Comparison of ENCODE assay signal across 24 cellular contexts in the genomic region with DNA sequence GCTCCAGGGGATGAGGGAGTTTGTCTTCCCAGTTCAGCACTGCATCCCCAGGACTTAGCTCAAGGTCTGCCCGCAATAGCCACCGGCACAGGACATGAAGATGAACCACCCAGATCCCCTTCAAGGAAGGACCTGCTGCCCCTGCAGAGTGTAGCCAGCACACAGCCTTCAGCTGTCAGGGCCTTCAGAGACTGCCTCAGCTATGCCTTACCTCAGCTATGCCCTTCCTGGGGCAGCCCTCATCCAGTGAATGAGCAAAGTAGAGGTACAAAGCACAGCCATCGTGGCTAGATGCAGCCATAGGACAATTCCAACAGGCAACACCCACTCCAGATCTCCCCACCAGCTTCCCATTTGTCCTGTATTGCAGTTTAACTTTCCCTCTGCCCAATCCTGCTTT.
DNase-seq lines count a peak whose midpoint lies in the region; ATAC-seq lines count a peak whose summit lies in the region.
"Had no signal": no experiment of that assay in that cellular context is flagged by ENCODE, and none has a peak within 500 bp of the region (broad histone marks: within the 10 kb centered on the region; RNA-seq: fewer than 3 reads in every experiment).

No MANE protein-coding gene starts in this region.

- H3K27ac Mint-ChIP-seq in activated CD4-positive, alpha-beta T cell treated with anti-CD3 and anti-CD28 coated beads, Interleukin-2, amount 10 ng/mL, durations not matched to agents 24 days and 14 days, result peak overlapping the region; percentile 7
- H3K27ac Mint-ChIP-seq in activated naive CD8-positive, alpha-beta T cell treated with anti-CD3 and anti-CD28 coated beads, Interleukin-2, amount 50 U/mL, for 24 hours, result peak overlapping the region; percentile 11
- H3K27ac Mint-ChIP-seq in stimulated activated naive CD8-positive, alpha-beta T cell treated with anti-CD3 and anti-CD28 coated beads, Interleukin-15, Interleukin-2, amounts not matched to agents 100 ng/mL and 50 ng/mL, for 24 hours, result peak overlapping the region; percentile 87
- H3K27ac Mint-ChIP-seq: activated T-cell treated with anti-CD3 and anti-CD28 coated beads, Interleukin-2, amount 50 U/mL, for 24 hours; memory B cell; T-helper 2 cell treated with Interferon-gamma antibody and Interleukin-4, amounts not matched to agents 5 μg/mL and 100 μg/mL, for 36 hours had no signal

- intact Hi-C loops in activated CD4-positive, alpha-beta T cell treated with anti-CD3 and anti-CD28 coated beads, Interleukin-2, amount 10 ng/mL, durations not matched to agents 24 days and 14 days (cut with micrococcal nuclease), result no loop called here

- H3K9me3 Mint-ChIP-seq in activated CD4-positive, alpha-beta T cell treated with anti-CD3 and anti-CD28 coated beads, Interleukin-2, amount 10 ng/mL, durations not matched to agents 24 days and 14 days, result no peaks in the 10 kb centered on the region
- peaks cover 7% of the 10 kb centered on the region for H3K9me3 Mint-ChIP-seq in activated naive CD8-positive, alpha-beta T cell treated with anti-CD3 and anti-CD28 coated beads, Interleukin-2, amount 50 U/mL, for 24 hours
- H3K9me3 Mint-ChIP-seq in stimulated activated naive CD8-positive, alpha-beta T cell treated with anti-CD3 and anti-CD28 coated beads, Interleukin-15, Interleukin-2, amounts not matched to agents 100 ng/mL and 50 ng/mL, for 24 hours, result no peaks in the 10 kb centered on the region
- H3K9me3 Mint-ChIP-seq: activated T-cell treated with anti-CD3 and anti-CD28 coated beads, Interleukin-2, amount 50 U/mL, for 24 hours; brain; memory B cell; T-helper 2 cell treated with Interferon-gamma antibody and Interleukin-4, amounts not matched to agents 5 μg/mL and 100 μg/mL, for 36 hours had no signal

- no peaks in the 10 kb centered on the region for H3K36me3 Mint-ChIP-seq in activated CD4-positive, alpha-beta T cell treated with anti-CD3 and anti-CD28 coated beads, Interleukin-2, amount 10 ng/mL, durations not matched to agents 24 days and 14 days (ENCODE audit: low read depth)
- no peaks in the 10 kb centered on the region for H3K36me3 Mint-ChIP-seq in activated naive CD8-positive, alpha-beta T cell treated with anti-CD3 and anti-CD28 coated beads, Interleukin-2, amount 50 U/mL, for 24 hours (ENCODE audit: low read depth)
- no peaks in the 10 kb centered on the region for H3K36me3 Mint-ChIP-seq in stimulated activated naive CD8-positive, alpha-beta T cell treated with anti-CD3 and anti-CD28 coated beads, Interleukin-15, Interleukin-2, amounts not matched to agents 100 ng/mL and 50 ng/mL, for 24 hours (ENCODE audit: low read depth)
- H3K36me3 Mint-ChIP-seq: brain, memory B cell had no signal

- H3K4me3 Mint-ChIP-seq in activated CD4-positive, alpha-beta T cell treated with anti-CD3 and anti-CD28 coated beads, Interleukin-2, amount 10 ng/mL, durations not matched to agents 24 days and 14 days, result no peak overlapping the region
- no peak overlapping the region for H3K4me3 Mint-ChIP-seq in activated naive CD8-positive, alpha-beta T cell treated with anti-CD3 and anti-CD28 coated beads, Interleukin-2, amount 50 U/mL, for 24 hours
- H3K4me3 Mint-ChIP-seq in stimulated activated naive CD8-positive, alpha-beta T cell treated with anti-CD3 and anti-CD28 coated beads, Interleukin-15, Interleukin-2, amounts not matched to agents 100 ng/mL and 50 ng/mL, for 24 hours, result peak overlapping the region; percentile 42
- H3K4me3 Mint-ChIP-seq: activated T-cell treated with anti-CD3 and anti-CD28 coated beads, Interleukin-2, amount 50 U/mL, for 24 hours; brain; memory B cell; T-helper 2 cell treated with Interferon-gamma antibody and Interleukin-4, amounts not matched to agents 5 μg/mL and 100 μg/mL, for 36 hours had no signal

- ATAC-seq in HG03354 (IDR thresholded peaks at IDR 0.05; ENCODE audit: poor library complexity, severe bottlenecking, unreplicated experiment), result peak; percentile 30
- ATAC-seq in activated naive CD8-positive, alpha-beta T cell treated with anti-CD3 and anti-CD28 coated beads, Interleukin-2, amount 50 U/mL, for 24 hours, result peak; percentile 69
- no peak for ATAC-seq in GM21381 (IDR thresholded peaks at IDR 0.05; ENCODE audit: unreplicated experiment)
- ATAC-seq: esophagus mucosa had no signal

- no peak for DNase-seq in activated CD4-positive, alpha-beta T cell treated with anti-CD3 and anti-CD28 coated beads, Interleukin-2, amount 10 ng/mL, durations not matched to agents 24 days and 14 days
- no peak for DNase-seq in activated CD4-positive, alpha-beta T cell treated with anti-CD3 and anti-CD28 coated beads, Interleukin-2, amount 50 U/mL, for 48 hours
- no peak for DNase-seq in activated naive CD8-positive, alpha-beta T cell treated with anti-CD3 and anti-CD28 coated beads, Interleukin-2, amount 50 U/mL, for 24 hours
- DNase-seq in DMS79 treated with DMSO at 0.1 percent for 48 hours (lab: John Stamatoyannopoulos, UW) (no peak), HK-2 (ENCODE audit: unreplicated experiment) (no peak)
- DNase-seq: 8988T; activated CD4-positive, alpha-beta T cell treated with anti-CD3 and anti-CD28 coated beads for 48 hours; activated naive CD4-positive, alpha-beta T cell; activated T-cell treated with anti-CD3 and anti-CD28 coated beads, Interleukin-2, amount 50 U/mL, for 24 hours; Caco-2; glutamatergic neuron; IMR-90; NCI-H774; ovary; SHP77 treated with DMSO at 0.1 percent for 48 hours; stimulated activated naive CD4-positive, alpha-beta T cell; uterus had no signal

- H3K4me1 Mint-ChIP-seq in activated CD4-positive, alpha-beta T cell treated with anti-CD3 and anti-CD28 coated beads, Interleukin-2, amount 10 ng/mL, durations not matched to agents 24 days and 14 days, result peaks cover 20% of the 10 kb centered on the region
- H3K4me1 Mint-ChIP-seq in activated naive CD8-positive, alpha-beta T cell treated with anti-CD3 and anti-CD28 coated beads, Interleukin-2, amount 50 U/mL, for 24 hours, result peaks cover 27% of the 10 kb centered on the region
- peaks cover 27% of the 10 kb centered on the region for H3K4me1 Mint-ChIP-seq in stimulated activated naive CD8-positive, alpha-beta T cell treated with anti-CD3 and anti-CD28 coated beads, Interleukin-15, Interleukin-2, amounts not matched to agents 100 ng/mL and 50 ng/mL, for 24 hours (ENCODE audit: low read depth)
- H3K4me1 Mint-ChIP-seq: memory B cell had no signal

- no peaks in the 10 kb centered on the region for H3K27me3 Mint-ChIP-seq in activated CD4-positive, alpha-beta T cell treated with anti-CD3 and anti-CD28 coated beads, Interleukin-2, amount 10 ng/mL, durations not matched to agents 24 days and 14 days
- H3K27me3 Mint-ChIP-seq in activated naive CD8-positive, alpha-beta T cell treated with anti-CD3 and anti-CD28 coated beads, Interleukin-2, amount 50 U/mL, for 24 hours, result no peaks in the 10 kb centered on the region
- H3K27me3 Mint-ChIP-seq in stimulated activated naive CD8-positive, alpha-beta T cell treated with anti-CD3 and anti-CD28 coated beads, Interleukin-15, Interleukin-2, amounts not matched to agents 100 ng/mL and 50 ng/mL, for 24 hours, result peaks cover 3% of the 10 kb centered on the region
- H3K27me3 Mint-ChIP-seq: activated T-cell treated with anti-CD3 and anti-CD28 coated beads, Interleukin-2, amount 50 U/mL, for 24 hours; brain had no signal

Comparison
In these comparisons a context has a peak if more than half of its experiments do, and no peak if none do; other contexts are left out.
1. H3K27ac Mint-ChIP-seq: peak in every context shown above with its lines; median percentile 87 in stimulated activated naive CD8-positive, alpha-beta T cell treated with anti-CD3 and anti-CD28 coated beads, Interleukin-15, Interleukin-2, amounts not matched to agents 100 ng/mL and 50 ng/mL, for 24 hours; 11 in activated naive CD8-positive, alpha-beta T cell treated with anti-CD3 and anti-CD28 coated beads, Interleukin-2, amount 50 U/mL, for 24 hours; 7 in activated CD4-positive, alpha-beta T cell treated with anti-CD3 and anti-CD28 coated beads, Interleukin-2, amount 10 ng/mL, durations not matched to agents 24 days and 14 days.